In genomic region chr6:2917801-2918495, GRCh38 we compare ENCODE assay signal across 14 cellular contexts.
"Had no signal": no experiment of that assay in that cellular context is flagged by ENCODE, and none has a peak within 500 bp of the region (broad histone marks: within the 10 kb centered on the region; RNA-seq: fewer than 3 reads in every experiment).

No MANE protein-coding gene starts in this region.

- FAIRE-seq: astrocyte had no signal

- ATAC-seq: SK-N-SH treated with all-trans-retinoic acid at 6 μM for 48 hours had no signal

- H3K4me1 ChIP-seq: parathyroid adenoma, thyroid gland, uterus had no signal

- H3K9ac ChIP-seq: parathyroid adenoma had no signal

- H3K27ac ChIP-seq: parathyroid adenoma, thyroid gland, uterus had no signal

- H3K36me3 ChIP-seq: thyroid gland, uterus had no signal

- H3K4me3 Mint-ChIP-seq: activated naive CD4-positive, alpha-beta T cell treated with anti-CD3 and anti-CD28 coated beads for 36 hours; activated T-helper 1 cell treated with anti-CD3 and anti-CD28 coated beads, Interleukin-12 subunit alpha, Interleukin-12 subunit beta, Interleukin-2, Interleukin-4 antibody, amounts not matched to agents 30 ng/mL and 10 ng/mL and 1 ng/mL, durations not matched to agents 14 hours and 24 hours and 36 hours; T-helper 1 cell treated with Interleukin-12 subunit alpha and Interleukin-12 subunit beta and Interleukin-4 antibody, amounts not matched to agents 30 μg/mL and 1 μg/mL, for 36 hours had no signal

- H3K27me3 ChIP-seq: thyroid gland, uterus had no signal

- DNase-seq: activated CD4-positive, alpha-beta T cell treated with anti-CD3 and anti-CD28 coated beads, Interleukin-2, amount 50 U/mL, for 1 hour; activated CD4-positive, CD25-positive, alpha-beta regulatory T cell; activated naive CD4-positive, alpha-beta T cell treated with anti-CD3 and anti-CD28 coated beads for 36 hours; effector CD4-positive, alpha-beta T cell; hypothalamus; mammary epithelial cell; stimulated activated CD4-positive, alpha-beta T cell treated with anti-CD3 and anti-CD28 coated beads, Interleukin-4, amount 100 ng/mL, for 24 hours; thyroid gland; uterus had no signal

- H3K4me3 ChIP-seq: thyroid gland, uterus had no signal

- H3K9me3 Mint-ChIP-seq: activated naive CD4-positive, alpha-beta T cell treated with anti-CD3 and anti-CD28 coated beads for 36 hours had no signal

- H2AFZ ChIP-seq: parathyroid adenoma had no signal

- H3K27ac Mint-ChIP-seq: activated naive CD4-positive, alpha-beta T cell treated with anti-CD3 and anti-CD28 coated beads for 36 hours; activated T-helper 1 cell treated with anti-CD3 and anti-CD28 coated beads, Interleukin-12 subunit alpha, Interleukin-12 subunit beta, Interleukin-2, Interleukin-4 antibody, amounts not matched to agents 30 ng/mL and 10 ng/mL and 1 ng/mL, durations not matched to agents 14 hours and 24 hours and 36 hours; T-helper 1 cell treated with Interleukin-12 subunit alpha and Interleukin-12 subunit beta and Interleukin-4 antibody, amounts not matched to agents 30 μg/mL and 1 μg/mL, for 36 hours had no signal

- H3K9me3 ChIP-seq: thyroid gland, uterus had no signal
